ENCODE assay signal across 7 cellular contexts in the genomic region with DNA sequence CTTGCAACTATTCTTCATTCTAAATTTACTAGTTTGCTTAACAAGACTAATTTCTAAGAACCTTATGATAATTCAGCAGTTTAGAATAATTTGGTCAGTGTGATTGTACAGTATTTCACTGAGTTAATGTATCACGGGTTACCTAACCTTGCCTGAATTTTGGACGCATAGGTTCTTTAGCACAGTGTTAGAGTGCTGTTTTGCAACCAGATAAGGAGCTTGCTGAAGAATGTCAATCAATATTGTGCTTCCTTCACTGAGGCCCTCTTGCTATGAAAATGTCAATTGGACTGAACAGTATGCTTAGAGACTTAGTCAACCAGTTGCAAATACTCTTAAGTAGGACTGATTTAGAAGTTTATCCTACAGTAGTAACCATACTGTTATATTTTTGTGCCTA.
"Had no signal": no experiment of that assay in that cellular context is flagged by ENCODE, and none has a peak within 500 bp of the region (broad histone marks: within the 10 kb centered on the region; RNA-seq: fewer than 3 reads in every experiment).

No MANE protein-coding gene starts in this region.

- ATAC-seq: GM12878 had no signal

- H3K4me3 ChIP-seq: GM12878 had no signal

- FAIRE-seq: G401.6, GM12878, GM12891, GM18507, GM19239 had no signal

- DNase-seq: GDM1, GF-D8 had no signal
